In genomic region chr5:159301929-159302860, GRCh38 we compare ENCODE assay signal across 1 cellular context.
TF ChIP-seq lines count a peak whose summit lies in the region.
"Not testable (repeated sequence)": the region's sequence is repeated elsewhere in the genome, so short reads cannot be mapped to it uniquely, and the experiment has no call there.

No MANE protein-coding gene starts in this region.

TF ChIP-seq in HepG2, 621 proteins besides CTCF, POLR2A, EP300 and RAD21:
- TF ChIP-seq ELF3 (CRISPR knock-in tag; IDR thresholded peaks at IDR 0.05) (peak; percentile 86; the same call in 1 of the 2 replicates), SOX5 (CRISPR knock-in tag; IDR thresholded peaks at IDR 0.05; ENCODE audit: borderline replicate concordance) (peak; percentile 54; the same call in 1 of the 2 replicates), TFAP4 (IDR thresholded peaks at IDR 0.05; ENCODE audit: borderline replicate concordance, low read depth) (peak; percentile 80; the same call in 1 of the 2 replicates), HOMEZ (CRISPR knock-in tag; IDR thresholded peaks at IDR 0.05; ENCODE audit: low read depth) (peak; percentile 34; the same call in 1 of the 2 replicates), RXRB (CRISPR knock-in tag; IDR thresholded peaks at IDR 0.05; ENCODE audit: borderline replicate concordance) (peak; percentile 53; the same call in 1 of the 2 replicates), SAP130 (CRISPR knock-in tag; IDR thresholded peaks at IDR 0.05; ENCODE audit: low read depth) (0 out of 2 replicates have a peak, but pooled peaks have one; percentile 32), ARID5B (CRISPR knock-in tag; IDR thresholded peaks at IDR 0.05) (0 out of 2 replicates have a peak, but pooled peaks have one; percentile 22), MXI1 (IDR thresholded peaks at IDR 0.05; ENCODE audit: borderline replicate concordance, low read depth, low read length) (0 out of 3 replicates have a peak, but pooled peaks have one; percentile 12), JUN (CRISPR knock-in tag; IDR thresholded peaks at IDR 0.05) (0 out of 2 replicates have a peak, but pooled peaks have one; percentile 46), FOXP1 (CRISPR knock-in tag; IDR thresholded peaks at IDR 0.05) (0 out of 2 replicates have a peak, but pooled peaks have one; percentile 6), TFE3 (CRISPR knock-in tag; IDR thresholded peaks at IDR 0.05) (peak; percentile 96), ZGPAT (CRISPR knock-in tag; IDR thresholded peaks at IDR 0.05) (peak; percentile 20; the same call in 1 of the 2 replicates), NFE2L2 (IDR thresholded peaks at IDR 0.05; ENCODE audit: low read length) (peak; percentile 42; the same call in 1 of the 2 replicates), RAD51 (IDR thresholded peaks at IDR 0.05; ENCODE audit: borderline replicate concordance) (peak; percentile 40; the same call in 1 of the 2 replicates), RARA (CRISPR knock-in tag; IDR thresholded peaks at IDR 0.05) (peak; percentile 32; the same call in 1 of the 2 replicates), YEATS2 (CRISPR knock-in tag; IDR thresholded peaks at IDR 0.05; ENCODE audit: borderline replicate concordance) (peak; percentile 34; the same call in 1 of the 2 replicates), FOSL2 (CRISPR knock-in tag; IDR thresholded peaks at IDR 0.05) (peak; percentile 95)
- TF ChIP-seq FOXP1 (IDR thresholded peaks at IDR 0.05), result not testable (repeated sequence)
TF ChIP-seq in HepG2: peak in this region for 17; not testable (repeated sequence) for 604.
